In the genomic region with DNA sequence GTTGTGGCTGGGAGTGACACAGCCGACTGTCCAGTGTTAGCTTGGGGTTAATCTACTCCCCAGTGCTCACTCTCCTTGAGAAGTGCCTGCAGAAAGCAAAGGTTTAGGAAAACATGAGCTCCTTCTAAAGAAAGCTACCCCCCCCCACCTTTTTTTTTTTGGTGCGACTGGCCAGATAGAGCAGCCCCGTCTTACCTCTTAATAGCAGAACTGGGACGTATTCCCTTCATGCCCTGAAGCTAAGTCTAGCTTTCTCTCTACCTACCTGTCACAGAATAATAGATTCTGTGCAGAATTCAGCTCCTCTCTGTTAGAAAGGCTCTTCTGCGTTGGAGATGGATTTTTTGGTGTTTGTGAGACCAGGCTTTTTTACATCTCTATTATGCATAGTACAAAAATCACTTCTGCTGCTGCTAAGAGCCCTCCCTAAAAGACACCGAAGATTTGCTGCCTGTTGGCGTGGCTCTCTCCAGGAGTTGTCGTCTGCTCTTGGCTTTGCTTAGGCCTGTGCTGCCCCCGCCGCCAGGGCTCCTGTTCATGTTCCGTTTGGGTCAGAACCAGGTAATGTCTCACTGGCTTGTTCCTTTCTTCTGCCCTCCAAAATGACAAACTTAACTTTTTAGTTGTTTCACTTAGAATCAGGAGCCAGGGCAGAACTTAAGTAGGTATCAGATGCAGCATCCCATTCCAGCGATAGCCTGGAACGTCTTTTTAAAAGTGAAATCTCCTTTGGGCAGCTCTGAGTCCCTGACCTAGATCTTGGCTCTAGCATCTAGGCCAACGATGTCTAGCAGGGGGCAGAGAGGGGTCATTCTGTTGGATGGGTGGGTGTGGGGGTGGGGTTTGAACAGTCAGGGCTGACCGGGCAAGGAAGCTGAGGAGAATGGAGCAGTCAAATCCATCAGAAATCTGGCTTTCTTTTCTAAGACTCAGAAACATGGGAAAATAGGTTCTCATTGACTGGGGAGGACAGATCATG, we compare ENCODE assay signal across 8 cellular contexts. TPM values are rescaled to one million over a fixed set of nuclear protein-coding genes. Genes with fewer than 3 reads are reported as not detected.
DNase-seq lines count a peak whose midpoint lies in the region; ATAC-seq and TF ChIP-seq lines count a peak whose summit lies in the region.

No MANE protein-coding gene starts in this region.

- peaks cover 6% of the 10 kb centered on the region; the same call in 1 of the 2 replicates for H3K36me3 ChIP-seq in PC-3 (ENCODE audit: low read depth, low read length)
- no peaks in the 10 kb centered on the region for H3K36me3 ChIP-seq in neuron (ENCODE audit: insufficient read depth, low read length)

- peaks cover 26% of the 10 kb centered on the region for H3K27me3 ChIP-seq in CD4-positive, alpha-beta T cell (ENCODE audit: control insufficient read depth, insufficient read depth, low read length)
- H3K27me3 ChIP-seq in PC-3 (ENCODE audit: low read length) (no peaks in the 10 kb centered on the region), neuron (ENCODE audit: insufficient read depth, low read length) (no peaks in the 10 kb centered on the region)

- H3K9me2 ChIP-seq in PC-3 (replicated peaks; ENCODE audit: low read length) = no peaks in the 10 kb centered on the region

- H3K27me3 Mint-ChIP-seq in CD4-positive, alpha-beta T cell = peaks cover 48% of the 10 kb centered on the region

- H3K4me3 ChIP-seq in PC-3 (ENCODE audit: low read length) = peak overlapping the region; percentile 98
- peak overlapping the region; percentile 99 for H3K4me3 ChIP-seq in epithelial cell of proximal tubule (ENCODE audit: low read depth, low read length)
- peak overlapping the region; percentile 98 for H3K4me3 ChIP-seq in neuron (ENCODE audit: low read length)

- H3K4me1 Mint-ChIP-seq in CD4-positive, alpha-beta T cell (ENCODE audit: low read depth) = peaks cover 14% of the 10 kb centered on the region

- no peak for TF ChIP-seq CTCF in CD4-positive, alpha-beta T cell (IDR thresholded peaks at IDR 0.05)
- TF ChIP-seq CTCF in PC-3 (conservative IDR thresholded peaks at IDR 0.05; ENCODE audit: low read depth, low read length) (no peak), epithelial cell of proximal tubule (conservative IDR thresholded peaks at IDR 0.05; ENCODE audit: low read depth, low read length) (no peak)

- peak overlapping the region; percentile 93 for H3K4me2 ChIP-seq in PC-3 (ENCODE audit: low read length)

- no peak overlapping the region for H3K27ac ChIP-seq in CD4-positive, alpha-beta T cell (ENCODE audit: low read depth, low read length)
- peak overlapping the region; percentile 89 for H3K27ac ChIP-seq in PC-3 (ENCODE audit: low read length)

- DNase-seq in CD4-positive, alpha-beta T cell = no peak
- DNase-seq in PC-3 = peak; percentile 27
- no peak for DNase-seq in epithelial cell of proximal tubule (ENCODE audit: low read depth)
- no peak for DNase-seq in NCI-H2196 (lab: John Stamatoyannopoulos, UW; ENCODE audit: unreplicated experiment)
- no peak for DNase-seq in SK-N-DZ (ENCODE audit: low spot score)

- peaks cover 6% of the 10 kb centered on the region for H3K36me3 Mint-ChIP-seq in CD4-positive, alpha-beta T cell (ENCODE audit: low read depth)

- no peak overlapping the region for H2AFZ ChIP-seq in PC-3 (ENCODE audit: low read length)
- H2AFZ ChIP-seq in neuron (ENCODE audit: low read depth, low read length) = no peak overlapping the region

- H3K9ac ChIP-seq in PC-3 (ENCODE audit: low read length) = peak overlapping the region; percentile 98

- BruUV-seq in PC-3 (replicated peaks; lab: Mats Ljungman, UMichigan) = no TSS peak

- ATAC-seq in CD4-positive, alpha-beta T cell (ENCODE audit: poor library complexity) = no peak
- ATAC-seq in PC-3 (peak; percentile 71; the same call in 1 of the 2 replicates), GM21360 (IDR thresholded peaks at IDR 0.05; ENCODE audit: unreplicated experiment) (no peak), HG03442 (IDR thresholded peaks at IDR 0.05; ENCODE audit: unreplicated experiment) (no peak)

- CTCF ChIA-PET in CD4-positive, alpha-beta T cell (lab: Charles Lee) = no interaction called here
- CTCF ChIA-PET in PC-3 (lab: Charles Lee) = interaction anchor here (0.6 to 1.4 kb wide), 3 partner anchors 125 to 168 kb away, joined by 3 to 4 read pairs (median 3); no protein-coding TSS in a partner anchor

- H3K9me3 Mint-ChIP-seq in CD4-positive, alpha-beta T cell = no peaks in the 10 kb centered on the region

- H3K9me3 ChIP-seq in CD4-positive, alpha-beta T cell (ENCODE audit: control insufficient read depth, low read length) = no peaks in the 10 kb centered on the region
- H3K9me3 ChIP-seq in PC-3 (ENCODE audit: low read length) (no peaks in the 10 kb centered on the region), neuron (ENCODE audit: low read length) (no peaks in the 10 kb centered on the region)

- peak overlapping the region; percentile 93 for H3K4me3 Mint-ChIP-seq in CD4-positive, alpha-beta T cell

- H3K4me1 ChIP-seq in PC-3 (ENCODE audit: insufficient read depth, low read length) (peaks cover 49% of the 10 kb centered on the region), neuron (ENCODE audit: insufficient read depth, low read length) (peaks cover 41% of the 10 kb centered on the region)

- intact Hi-C loops in CD4-positive, alpha-beta T cell (cut with DNase I, micrococcal nuclease) = loop anchor here in 1 of 2 experiments (10.0 kb wide), 3 partner anchors 119 to 709 kb away; a partner anchor contains a TSS
- intact Hi-C loops in PC-3 (cut with micrococcal nuclease) = loop anchor here (2.0 kb wide), 2 partner anchors 45 to 135 kb away; no protein-coding TSS in a partner anchor

- POLR2A ChIA-PET in CD4-positive, alpha-beta T cell (lab: Charles Lee) = no interaction called here
- POLR2A ChIA-PET in PC-3 (lab: Charles Lee; ENCODE audit: unreplicated experiment) = interaction anchor here (0.6 to 1.2 kb wide), 10 partner anchors 8 to 222 kb away, joined by 3 to 10 read pairs (median 5); no protein-coding TSS in a partner anchor

- peaks cover 81% of the 10 kb centered on the region for H3K79me2 ChIP-seq in PC-3 (ENCODE audit: low read length)

- no peaks in the 10 kb centered on the region for H3F3A ChIP-seq in PC-3 (ENCODE audit: low read length, unreplicated experiment)

- peak overlapping the region; percentile 81 for H3K27ac Mint-ChIP-seq in CD4-positive, alpha-beta T cell

- H4K20me1 ChIP-seq in PC-3 (ENCODE audit: low read length) = peaks cover 54% of the 10 kb centered on the region

RNA-seq across cellular contexts. Expression of a gene that starts 2.5 kb away (rescaled TPM):
- 1 to 10 TPM; 4.1 to 6.5 TPM for total RNA-seq in CD4-positive, alpha-beta T cell
- total RNA-seq in PC-3 (2014; rRNA removed) = 211 and 271 TPM in 2 replicates
- total RNA-seq in epithelial cell of proximal tubule = 109 and 170 TPM in 2 replicates
- polyA plus RNA-seq in SK-N-DZ (2014; cell fraction: cytosol; rRNA removed) = 28.7 and 32.3 TPM in 2 replicates
- 56.3 and 115 TPM in 2 replicates for polyA plus RNA-seq in SK-N-DZ (2014; cell fraction: nucleus; rRNA removed)

Comparison
In these comparisons a context has a peak if more than half of its experiments do, and no peak if none do; other contexts are left out.
1. RNA of a gene that starts 2.5 kb away (total RNA-seq): 211 to 271 TPM in PC-3 and 109 to 170 TPM in epithelial cell of proximal tubule; 4.1 to 6.5 TPM in CD4-positive, alpha-beta T cell; every median in the first group is over 10 times any median in the second.
2. Peak in every context shown above with its lines, with median percentiles within 50 percentile points of each other: H3K4me3 ChIP-seq.